23 cellular contexts compared by ENCODE assay signal in the genomic region with DNA sequence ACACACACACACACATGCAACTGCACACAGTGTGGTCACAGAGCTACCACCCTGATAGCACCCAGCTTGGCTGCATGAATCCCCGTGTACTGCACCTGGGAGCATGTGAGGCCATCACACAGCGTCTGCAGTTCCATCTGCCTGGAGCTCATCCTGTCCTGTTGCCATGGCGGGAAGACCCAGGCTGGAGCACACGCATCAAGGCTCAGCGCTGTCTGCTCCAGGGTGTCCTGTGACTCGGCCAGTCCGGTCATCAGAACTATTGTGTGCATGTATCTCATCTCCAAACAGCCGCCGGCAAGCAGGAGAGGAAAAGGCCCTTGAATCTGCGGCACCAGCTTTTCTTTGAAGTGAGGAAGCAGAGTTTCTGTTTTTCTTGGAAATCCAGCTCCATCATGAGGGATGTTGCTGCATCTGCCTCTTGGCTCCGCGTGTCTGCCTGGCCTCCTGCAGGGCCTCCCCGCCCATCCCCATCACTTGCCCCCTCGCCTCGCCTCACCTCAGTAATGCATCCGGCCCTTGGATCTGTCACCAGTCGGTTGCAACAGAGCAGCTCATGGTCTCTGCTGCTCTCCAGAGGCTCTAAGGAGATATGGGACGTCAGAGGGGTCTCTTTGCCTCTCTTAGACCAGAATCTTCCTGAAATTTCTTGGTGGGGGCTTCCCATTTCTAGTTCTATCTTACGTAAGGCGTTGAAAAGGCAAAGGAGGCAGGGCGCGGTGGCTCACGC. TPM values are rescaled to one million over a fixed set of nuclear protein-coding genes. Genes with fewer than 3 reads are reported as not detected.
DNase-seq lines count a peak whose midpoint lies in the region; ATAC-seq, FAIRE-seq and TF ChIP-seq lines count a peak whose summit lies in the region.
"Had no signal": no experiment of that assay in that cellular context is flagged by ENCODE, and none has a peak within 500 bp of the region (broad histone marks: within the 10 kb centered on the region; RNA-seq: fewer than 3 reads in every experiment).

No MANE protein-coding gene starts in this region.

- CTCF ChIA-PET in H1 (lab: Charles Lee; ENCODE audit: partially characterized antibody), result interaction anchor here (0.6 to 2.7 kb wide), 9 partner anchors 10 to 284 kb away, joined by 3 to 17 read pairs (median 4); no protein-coding TSS in a partner anchor

- no peak overlapping the region for H3K4ac ChIP-seq in H1 (replicated peaks; ENCODE audit: insufficient read length, low read depth, low read length)

- H4K5ac ChIP-seq in H1 (ENCODE audit: insufficient read length, low read depth, low read length), result no peak overlapping the region

- TF ChIP-seq POLR2A in H1 (IDR thresholded peaks at IDR 0.05; ENCODE audit: control extremely low read depth in 1 of 2, low read depth in 2 of 2, low read length in 2 of 2), result no peak

- H2AFZ ChIP-seq in H1 (ENCODE audit: low read length), result no peak overlapping the region

- peak; percentile 16 for ATAC-seq in Right ventricle myocardium inferior
- ATAC-seq in GM18519 (IDR thresholded peaks at IDR 0.05; ENCODE audit: low FRiP score, unreplicated experiment), result no peak
- ATAC-seq: T-cell had no signal

- FAIRE-seq in HTR-8/SVneo (lab: Jason Lieb, UNC) (peak; percentile 68), H1 (lab: Jason Lieb, UNC) (no peak)
- FAIRE-seq: G401.6, RCC 7860 had no signal

- H2AK5ac ChIP-seq in H1 (ENCODE audit: low read depth, low read length), result no peak overlapping the region

- H4K91ac ChIP-seq in H1 (replicated peaks; ENCODE audit: insufficient read length, low read length), result no peak overlapping the region

- H2BK5ac ChIP-seq in H1 (ENCODE audit: low read depth, low read length), result 0 out of 2 replicates have a peak overlapping the region, but pooled peaks have one; percentile 18

- H3K9me3 ChIP-seq in H1 (ENCODE audit: insufficient read depth in 2 of 2, low read depth in 1 of 2, low read length in 1 of 2), result no peaks in the 10 kb centered on the region

- H3K56ac ChIP-seq in H1 (replicated peaks; ENCODE audit: insufficient read length, low read depth, low read length), result no peak overlapping the region

- no peak overlapping the region for H2BK120ac ChIP-seq in H1 (replicated peaks; ENCODE audit: low read depth, low read length)

- no peak for DNase-seq in Right ventricle myocardium inferior (ENCODE audit: missing footprints)
- no peak for DNase-seq in cardiac septum (ENCODE audit: low spot score)
- no peak for DNase-seq in HTR-8/SVneo (ENCODE audit: insufficient read length, low spot score)
- DNase-seq in H1 (ENCODE audit: low read depth in 1 of 2, low spot score in 2 of 2), result no peak
- DNase-seq in NCI-H2029 treated with DMSO at 0.1 percent for 48 hours (lab: John Stamatoyannopoulos, UW), result no peak
- no peak for DNase-seq in NCI-H1436 (lab: John Stamatoyannopoulos, UW)
- DNase-seq: C1 segment of cervical spinal cord; CD8-positive, alpha-beta memory T cell; DMS79; HFFc6; NCI-H1417 treated with DMSO at 0.1 percent for 48 hours; NCI-H2029; NCI-H2171 treated with DMSO at 0.1 percent for 48 hours; NK-92 treated with Interleukin-12 subunit alpha and Interleukin-12 subunit beta, amount 100 ng/mL, for 24 hours; Right ventricle myocardium superior; T-cell had no signal

- peaks cover 0 to 6% (median 3%) of the 10 kb centered on the region in 4 experiments; a peak in 3 of 7 replicates for H3K4me1 ChIP-seq in H1 (replicated peaks in 1 of 4; ENCODE audit: control insufficient read depth in 3 of 4, insufficient read depth in 4 of 4, low read length in 3 of 4)

- POLR2A ChIA-PET in H1 (lab: Charles Lee; ENCODE audit: partially characterized antibody), result no interaction called here

- no peaks in the 10 kb centered on the region for H3K79me1 ChIP-seq in H1 (ENCODE audit: low read depth, low read length)

- peak; percentile 41 to 66; a peak in 3 of 4 replicates for TF ChIP-seq RAD21 in H1 (IDR thresholded peaks at IDR 0.05 in 1 of 2, conservative IDR thresholded peaks at IDR 0.05 in 1 of 2; ENCODE audit: low read depth in 2 of 2, low read length in 2 of 2)

- H3K4me3 ChIP-seq in H1 (ENCODE audit: extremely low read depth in 1 of 4, insufficient read depth in 2 of 4, low read depth in 3 of 4, low read length in 4 of 4), result no peak overlapping the region
- H3K4me3 ChIP-seq: SK-N-MC had no signal

- H3K4me2 ChIP-seq in H1 (ENCODE audit: insufficient read depth in 1 of 2, low read depth in 2 of 2, low read length in 2 of 2), result no peak overlapping the region

- H2BK15ac ChIP-seq in H1 (ENCODE audit: low read length), result no peak overlapping the region

- H3K23me2 ChIP-seq in H1 (ENCODE audit: low read depth, low read length), result no peaks in the 10 kb centered on the region

- TF ChIP-seq CTCF in H1 (IDR thresholded peaks at IDR 0.05; ENCODE audit: control extremely low read depth in 1 of 3, insufficient read depth in 1 of 3, low read depth in 1 of 3, low read length in 3 of 3), result peak in 2 of 3 experiments; percentile 1 to 14; a peak in 1 of 4 replicates

- H3K18ac ChIP-seq in H1 (ENCODE audit: extremely low read depth, low read length), result no peak overlapping the region

- no peaks in the 10 kb centered on the region for H3K36me3 ChIP-seq in H1 (ENCODE audit: control insufficient read depth in 2 of 4, insufficient read depth in 4 of 4, low read length in 3 of 4)

- H4K20me1 ChIP-seq in H1 (replicated peaks in 1 of 2; ENCODE audit: control insufficient read depth in 1 of 2, insufficient read depth in 2 of 2, low read length in 2 of 2), result no peaks in the 10 kb centered on the region

- no peak overlapping the region for H4K8ac ChIP-seq in H1 (ENCODE audit: extremely low read depth, insufficient read depth, low read length)

- H2BK12ac ChIP-seq in H1 (ENCODE audit: low read depth, low read length), result no peak overlapping the region

- no peak overlapping the region for H2BK20ac ChIP-seq in H1 (ENCODE audit: low read length)

- TF ChIP-seq EP300 in H1 (IDR thresholded peaks at IDR 0.05; ENCODE audit: borderline replicate concordance in 1 of 2, low read depth in 2 of 2, low read length in 2 of 2), result no peak

- H3K79me2 ChIP-seq in H1 (ENCODE audit: control insufficient read depth in 1 of 2, insufficient read depth in 2 of 2, low read length in 2 of 2), result no peaks in the 10 kb centered on the region

- 84% methylated on average over 22 of the region's 23 CpGs; no CpG with 5 or more reads in 1 of the 2 experiments for WGBS in H1 (ENCODE audit: extremely low coverage in 1 of 2, insufficient coverage in 1 of 2, insufficient read length in 1 of 2, insufficient replicate concordance in 2 of 2, low coverage in 1 of 2, low lambda C conversion rate in 2 of 2, missing lambda C conversion rate in 1 of 2), 2 experiments

- H3K14ac ChIP-seq in H1 (ENCODE audit: insufficient read length), result no peak overlapping the region

- intact Hi-C loops in Right ventricle myocardium inferior (cut with DNase I), result no loop called here
- intact Hi-C loops in cardiac septum (cut with DNase I), result no loop called here

- H3K23ac ChIP-seq in H1 (ENCODE audit: insufficient read length), result no peak overlapping the region

- H3K9ac ChIP-seq in H1 (replicated peaks in 1 of 4; ENCODE audit: extremely low read depth in 1 of 4, low read depth in 3 of 4, low read length in 3 of 4), result no peak overlapping the region

- H3K27me3 ChIP-seq in H1 (replicated peaks in 1 of 4; ENCODE audit: control insufficient read depth in 3 of 4, extremely low read depth in 1 of 4, insufficient read depth in 3 of 4, low read length in 3 of 4), result no peaks in the 10 kb centered on the region

- no peak overlapping the region for H3K27ac ChIP-seq in H1 (ENCODE audit: low read depth, low read length)
- H3K27ac ChIP-seq: SK-N-MC had no signal

TF ChIP-seq in H1, 55 proteins besides CTCF, POLR2A, EP300 and RAD21:
- no peak for TF ChIP-seq GTF2F1 (IDR thresholded peaks at IDR 0.05; ENCODE audit: borderline replicate concordance, low read depth, low read length)

RNA-seq across cellular contexts. Expression of a gene that starts 23.7 kb away (rescaled TPM):
- total RNA-seq in Right ventricle myocardium inferior (not detected), cardiac septum (0.05 TPM)
- total RNA-seq in H1 (2021; fragmentation: NEBNext Ultra II Directional; extraction: Animal tissue kit (Norgen Biotek cat#: 25700)), result 5.6 and 5.9 TPM in 2 replicates
- 3.6 and 5.3 TPM in 2 replicates for polyA plus RNA-seq in H1 (2011; rRNA removed)
- 2.7 TPM for polyA plus RNA-seq in H1 (2011; cell fraction: cytosol; rRNA removed)
- polyA plus RNA-seq in H1 (2011; cell fraction: nucleus; rRNA removed), result 3.2 TPM
- polyA plus RNA-seq in H1 (2012, experiment 1 of 2), result 2.5 to 4.2 TPM (median 3.9 TPM) in 4 replicates
- 4.1 TPM for polyA plus RNA-seq in H1 (2012, experiment 2 of 2)
- polyA plus RNA-seq in H1 (2013, experiment 1 of 2), result 3.8 TPM
- 4.1 TPM for polyA plus RNA-seq in H1 (2013, experiment 2 of 2)
- 1.4 and 2.0 TPM in 2 replicates for polyA minus RNA-seq in H1 (2011; rRNA and poly(A)+ RNA removed)
- polyA minus RNA-seq in H1 (2011; cell fraction: cytosol; rRNA and poly(A)+ RNA removed), result 2.6 TPM
- 1.2 TPM for polyA minus RNA-seq in H1 (2011; cell fraction: nucleus; rRNA and poly(A)+ RNA removed)
- total RNA-seq: CD8-positive, alpha-beta memory T cell; HFFc6; Right ventricle myocardium superior had no signal
- polyA plus RNA-seq: CD8-positive, alpha-beta memory T cell had no signal

RNA-seq across cellular contexts. Expression of a gene that starts 56.1 kb away (rescaled TPM):
- not detected for total RNA-seq in Right ventricle myocardium inferior
- total RNA-seq in cardiac septum, result not detected
- not detected in 2 replicates for total RNA-seq in H1 (2021; fragmentation: NEBNext Ultra II Directional; extraction: Animal tissue kit (Norgen Biotek cat#: 25700))
- polyA plus RNA-seq in H1 (2011; rRNA removed), result 0.13 TPM in 1 of 2 replicates, not detected in the other
- not detected for polyA plus RNA-seq in H1 (2011; cell fraction: cytosol; rRNA removed)
- 0.09 TPM for polyA plus RNA-seq in H1 (2011; cell fraction: nucleus; rRNA removed)
- polyA plus RNA-seq in H1 (2012, experiment 1 of 2), result not detected in 4 replicates
- not detected for polyA plus RNA-seq in H1 (2012, experiment 2 of 2)
- polyA plus RNA-seq in H1 (2013, experiment 1 of 2), result not detected
- not detected for polyA plus RNA-seq in H1 (2013, experiment 2 of 2)
- not detected in 2 replicates for polyA minus RNA-seq in H1 (2011; rRNA and poly(A)+ RNA removed)
- polyA minus RNA-seq in H1 (2011; cell fraction: cytosol; rRNA and poly(A)+ RNA removed), result not detected
- not detected for polyA minus RNA-seq in H1 (2011; cell fraction: nucleus; rRNA and poly(A)+ RNA removed)
- total RNA-seq: CD8-positive, alpha-beta memory T cell; H4; HFFc6; M059J; NCI-H460; Right ventricle myocardium superior; T-cell had no signal
- polyA plus RNA-seq: CD8-positive, alpha-beta memory T cell had no signal
